Comparison of ENCODE assay signal across 1 cellular context in the genomic region with DNA sequence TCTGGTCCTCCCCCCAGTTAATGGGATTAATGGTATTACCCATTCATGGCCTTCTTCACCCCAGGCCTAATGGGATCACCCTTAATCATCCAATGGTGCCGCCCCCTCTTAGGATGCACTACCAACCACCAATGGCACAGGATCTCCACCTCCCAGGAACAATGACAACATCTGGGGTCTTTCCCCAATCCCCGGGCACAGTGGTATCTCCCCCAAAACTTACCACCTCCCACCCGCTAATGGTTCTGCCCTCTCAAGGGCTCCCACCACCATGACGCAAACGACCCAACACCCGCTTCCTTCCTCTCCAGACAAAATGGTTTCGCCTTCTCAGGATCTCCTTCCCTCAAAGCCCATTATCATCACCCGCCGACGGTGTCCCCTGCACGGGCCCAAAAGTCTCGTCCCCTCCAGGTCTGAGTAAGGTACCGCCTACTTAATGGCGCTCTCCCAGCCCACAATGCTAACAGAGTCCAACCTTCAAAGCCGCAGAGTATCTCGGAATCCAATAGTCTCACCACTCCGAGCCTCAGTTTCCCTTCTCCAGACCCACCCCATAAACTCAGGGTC.
TF ChIP-seq lines count a peak whose summit lies in the region.

No MANE protein-coding gene starts in this region.

TF ChIP-seq in A549, 52 proteins besides CTCF, POLR2A, EP300 and RAD21:
- TF ChIP-seq HEYL (CRISPR knock-in tag; IDR thresholded peaks at IDR 0.05) (no peak), PHF8 (IDR thresholded peaks at IDR 0.05; ENCODE audit: borderline replicate concordance, low read depth) (0 out of 2 replicates have a peak, but pooled peaks have one; percentile 19)
- TF ChIP-seq, protein P1, sequence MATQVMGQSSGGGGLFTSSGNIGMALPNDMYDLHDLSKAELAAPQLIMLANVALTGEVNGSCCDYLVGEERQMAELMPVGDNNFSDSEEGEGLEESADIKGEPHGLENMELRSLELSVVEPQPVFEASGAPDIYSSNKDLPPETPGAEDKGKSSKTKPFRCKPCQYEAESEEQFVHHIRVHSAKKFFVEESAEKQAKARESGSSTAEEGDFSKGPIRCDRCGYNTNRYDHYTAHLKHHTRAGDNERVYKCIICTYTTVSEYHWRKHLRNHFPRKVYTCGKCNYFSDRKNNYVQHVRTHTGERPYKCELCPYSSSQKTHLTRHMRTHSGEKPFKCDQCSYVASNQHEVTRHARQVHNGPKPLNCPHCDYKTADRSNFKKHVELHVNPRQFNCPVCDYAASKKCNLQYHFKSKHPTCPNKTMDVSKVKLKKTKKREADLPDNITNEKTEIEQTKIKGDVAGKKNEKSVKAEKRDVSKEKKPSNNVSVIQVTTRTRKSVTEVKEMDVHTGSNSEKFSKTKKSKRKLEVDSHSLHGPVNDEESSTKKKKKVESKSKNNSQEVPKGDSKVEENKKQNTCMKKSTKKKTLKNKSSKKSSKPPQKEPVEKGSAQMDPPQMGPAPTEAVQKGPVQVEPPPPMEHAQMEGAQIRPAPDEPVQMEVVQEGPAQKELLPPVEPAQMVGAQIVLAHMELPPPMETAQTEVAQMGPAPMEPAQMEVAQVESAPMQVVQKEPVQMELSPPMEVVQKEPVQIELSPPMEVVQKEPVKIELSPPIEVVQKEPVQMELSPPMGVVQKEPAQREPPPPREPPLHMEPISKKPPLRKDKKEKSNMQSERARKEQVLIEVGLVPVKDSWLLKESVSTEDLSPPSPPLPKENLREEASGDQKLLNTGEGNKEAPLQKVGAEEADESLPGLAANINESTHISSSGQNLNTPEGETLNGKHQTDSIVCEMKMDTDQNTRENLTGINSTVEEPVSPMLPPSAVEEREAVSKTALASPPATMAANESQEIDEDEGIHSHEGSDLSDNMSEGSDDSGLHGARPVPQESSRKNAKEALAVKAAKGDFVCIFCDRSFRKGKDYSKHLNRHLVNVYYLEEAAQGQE (IDR thresholded peaks at IDR 0.05), result no peak
